10 cellular contexts compared by ENCODE assay signal in the genomic region with DNA sequence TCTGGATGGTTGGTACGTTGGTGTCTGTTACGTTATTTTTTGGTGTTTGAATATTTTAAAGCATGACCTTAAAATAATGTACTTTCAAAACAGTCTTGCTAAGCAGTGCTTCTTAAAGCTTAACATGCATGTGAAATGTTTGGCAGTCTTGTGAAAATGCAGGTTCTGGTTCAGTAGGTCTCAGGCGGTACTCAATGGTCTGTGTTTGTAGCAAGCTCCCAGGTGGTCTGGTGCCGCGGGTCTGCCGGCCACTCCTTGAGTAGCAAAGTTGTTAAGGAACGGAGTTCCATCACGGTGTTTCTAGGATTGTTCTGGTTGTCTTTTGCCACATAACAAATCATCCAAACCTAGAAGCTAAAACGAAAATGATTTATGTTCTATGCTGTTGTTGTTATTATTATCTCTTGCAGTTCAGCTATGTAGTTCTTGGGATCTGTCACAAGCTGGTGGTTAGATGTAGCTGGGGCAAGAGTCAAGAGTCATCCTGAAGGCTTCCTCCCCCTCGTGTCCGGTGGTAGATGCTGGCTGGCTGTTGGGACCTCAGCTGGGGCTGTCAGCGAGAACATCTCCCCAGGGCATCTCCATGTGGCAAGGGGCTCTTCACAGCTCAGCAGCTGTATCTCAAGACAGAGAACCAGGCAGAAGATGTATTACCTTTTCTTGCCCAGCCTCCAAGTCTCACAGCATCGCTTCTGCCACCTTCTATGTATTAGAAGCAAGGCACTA.
DNase-seq lines count a peak whose midpoint lies in the region; ATAC-seq and TF ChIP-seq lines count a peak whose summit lies in the region.
"Had no signal": no experiment of that assay in that cellular context is flagged by ENCODE, and none has a peak within 500 bp of the region (broad histone marks: within the 10 kb centered on the region; RNA-seq: fewer than 3 reads in every experiment).

No MANE protein-coding gene starts in this region.

- WGBS in thyroid gland, 2 donors, result 41% methylated on average over 13 of the region's 13 CpGs
- WGBS in sigmoid colon, 2 donors, result 74 to 94% methylated on average over 13 of the region's 13 CpGs

- H3K9me3 ChIP-seq in cardiac muscle cell (ENCODE audit: low read depth), result no peaks in the 10 kb centered on the region
- H3K9me3 ChIP-seq in thyroid gland, result no peaks in the 10 kb centered on the region
- H3K9me3 ChIP-seq in sigmoid colon, result no peaks in the 10 kb centered on the region

- H3K4me1 ChIP-seq in cardiac muscle cell (ENCODE audit: low read depth), result no peaks in the 10 kb centered on the region
- peaks cover 37 to 47% of the 10 kb centered on the region in 2 donors for H3K4me1 ChIP-seq in thyroid gland
- H3K4me1 ChIP-seq in sigmoid colon, result peaks cover 0 to 5% (median 0%) of the 10 kb centered on the region in 4 donors

- H3K36me3 ChIP-seq in cardiac muscle cell, result no peaks in the 10 kb centered on the region
- no peaks in the 10 kb centered on the region for H3K36me3 ChIP-seq in thyroid gland
- no peaks in the 10 kb centered on the region for H3K36me3 ChIP-seq in sigmoid colon

- intact Hi-C loops in left cardiac atrium (cut with DNase I), result no loop called here
- intact Hi-C loops in thyroid gland (cut with DNase I), result no loop called here
- intact Hi-C loops in sigmoid colon (cut with DNase I), result no loop called here

- no peaks in the 10 kb centered on the region for H3K27me3 ChIP-seq in cardiac muscle cell
- no peaks in the 10 kb centered on the region for H3K27me3 ChIP-seq in thyroid gland
- no peaks in the 10 kb centered on the region for H3K27me3 ChIP-seq in sigmoid colon

- no peak for TF ChIP-seq EP300 in sigmoid colon (IDR thresholded peaks at IDR 0.05)

- DNase-seq in cardiac muscle cell (ENCODE audit: low read depth in 1 of 2, low spot score in 1 of 2) (no peak), left cardiac atrium (no peak), NAMALWA (ENCODE audit: low spot score) (peak; percentile 85), thyroid gland (peak; percentile 49 to 63), sigmoid colon (no peak), dermis blood vessel endothelial cell (no peak), medulla oblongata (ENCODE audit: extremely low spot score) (no peak)
- DNase-seq: activated CD4-positive, alpha-beta T cell treated with anti-CD3 and anti-CD28 coated beads, Interleukin-2, amount 50 U/mL, for 4 hours; posterior cingulate gyrus had no signal

- no peak for TF ChIP-seq CTCF in cardiac muscle cell (IDR thresholded peaks at IDR 0.05; ENCODE audit: low read depth, low read length)
- TF ChIP-seq CTCF in thyroid gland (IDR thresholded peaks at IDR 0.05), result no peak
- TF ChIP-seq CTCF in sigmoid colon (IDR thresholded peaks at IDR 0.05), result no peak

- H3K4me3 ChIP-seq in cardiac muscle cell (no peak overlapping the region), thyroid gland (replicated peaks in 1 of 3) (no peak overlapping the region), sigmoid colon (no peak overlapping the region)

- no peak for TF ChIP-seq POLR2A in thyroid gland (IDR thresholded peaks at IDR 0.05)
- no peak for TF ChIP-seq POLR2A in sigmoid colon (IDR thresholded peaks at IDR 0.05)

- ATAC-seq in left cardiac atrium (no peak), GM21786 (IDR thresholded peaks at IDR 0.05; ENCODE audit: unreplicated experiment) (peak; percentile 36)

- H3K27ac ChIP-seq in cardiac muscle cell (peak overlapping the region; percentile 10), thyroid gland (peak overlapping the region; percentile 4 to 54 (median 30)), sigmoid colon (no peak overlapping the region)

Comparison
In these comparisons a context has a peak if more than half of its experiments do, and no peak if none do; other contexts are left out.
1. DNase-seq: peak in NAMALWA (single experiment) and thyroid gland (2 of 2); none in cardiac muscle cell (0 of 2), left cardiac atrium (single experiment), sigmoid colon (single experiment), dermis blood vessel endothelial cell (single experiment) and medulla oblongata (single experiment).
2. H3K27ac ChIP-seq: peak in cardiac muscle cell (single experiment) and thyroid gland (3 of 3); none in sigmoid colon (0 of 4).